Comparison of ENCODE assay signal across 7 cellular contexts in the genomic region with DNA sequence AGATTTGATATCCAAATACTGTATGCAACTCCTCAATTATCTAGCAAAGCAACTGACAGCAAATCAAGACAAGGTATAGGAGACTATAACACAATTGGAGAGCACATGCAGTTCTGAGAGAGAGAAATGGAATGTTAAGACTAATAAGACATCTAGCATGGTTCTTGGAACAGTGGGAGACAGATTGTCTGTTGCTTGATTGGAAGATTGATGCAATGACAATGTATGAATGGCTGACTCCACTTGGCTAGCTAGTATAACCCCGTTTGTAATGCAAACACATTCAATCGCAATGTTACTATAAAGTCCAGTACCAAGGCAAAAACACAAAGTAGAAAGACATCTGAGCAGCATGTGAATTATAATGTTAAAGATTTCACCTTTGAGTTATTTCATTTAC.
"Had no signal": no experiment of that assay in that cellular context is flagged by ENCODE, and none has a peak within 500 bp of the region (broad histone marks: within the 10 kb centered on the region; RNA-seq: fewer than 3 reads in every experiment).

No MANE protein-coding gene starts in this region.

- ATAC-seq: GM12878 had no signal

- FAIRE-seq: G401.6, GM12878, GM12892, GM18507, GM19239 had no signal

- DNase-seq: GDM1, GF-D8 had no signal

- H3K4me3 ChIP-seq: GM12878 had no signal
